Comparison of ENCODE assay signal across 18 cellular contexts in the genomic region with DNA sequence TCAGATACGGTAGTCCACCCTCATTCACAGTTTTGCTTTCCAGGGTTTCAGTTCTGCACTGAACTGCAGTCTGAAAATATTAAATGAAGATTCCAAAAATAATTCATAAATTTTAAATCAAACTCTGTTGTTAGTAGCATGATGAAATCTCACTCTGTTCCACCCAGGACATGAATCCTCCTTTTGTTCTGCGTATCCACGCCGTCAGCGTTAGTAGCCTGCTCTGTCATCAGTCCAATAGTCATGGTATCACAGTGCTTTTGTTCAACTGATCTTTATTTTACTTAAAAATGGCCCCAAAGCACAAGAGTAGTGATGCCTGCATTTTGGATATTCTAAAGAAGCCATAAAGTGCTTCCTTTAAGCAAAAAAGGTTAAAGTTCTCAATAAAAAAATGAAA. TPM values are rescaled to one million over a fixed set of nuclear protein-coding genes. Genes with fewer than 3 reads are reported as not detected.
DNase-seq lines count a peak whose midpoint lies in the region; ATAC-seq and TF ChIP-seq lines count a peak whose summit lies in the region.
"Had no signal": no experiment of that assay in that cellular context is flagged by ENCODE, and none has a peak within 500 bp of the region (broad histone marks: within the 10 kb centered on the region; RNA-seq: fewer than 3 reads in every experiment).

No MANE protein-coding gene starts in this region.

- CTCF ChIA-PET in activated CD8-positive, alpha-beta T cell treated with anti-CD3 and anti-CD28 coated beads for 36 hours (lab: Charles Lee), result no interaction called here

- H3K4me3 Mint-ChIP-seq in activated CD8-positive, alpha-beta T cell treated with anti-CD3 and anti-CD28 coated beads for 36 hours, result no peak overlapping the region
- H3K4me3 Mint-ChIP-seq: CD8-positive, alpha-beta memory T cell; GM23338 had no signal

- H3K4me3 ChIP-seq in KMS-11 (IDR thresholded peaks at IDR 0.05; ENCODE audit: insufficient read depth, low read depth, low read length) (peak overlapping the region; percentile 54), dorsolateral prefrontal cortex (peak overlapping the region in 29 of 59 donors; percentile 0 to 49 (median 25))
- H3K4me3 ChIP-seq: GM23338, HAP-1, SJCRH30 had no signal

- H3K79me2 ChIP-seq in KMS-11 (ENCODE audit: insufficient read depth, low read depth), result no peaks in the 10 kb centered on the region

- DNase-seq in dorsolateral prefrontal cortex (peak in 3 of 10 donors; percentile 5 to 45 (median 42)), midbrain (lab: John Stamatoyannopoulos, UW) (peak; percentile 60), NCI-H345 (lab: John Stamatoyannopoulos, UW) (no peak)
- DNase-seq in activated CD8-positive, alpha-beta T cell treated with anti-CD3 and anti-CD28 coated beads for 36 hours, result no peak
- DNase-seq: CD8-positive, alpha-beta memory T cell; IMR-90; NCI-H1105 treated with DMSO at 0.1 percent for 48 hours; NCI-H2029 treated with DMSO at 0.1 percent for 48 hours; NCI-H226; NCI-H524; OCI-M1; SJCRH30 had no signal

- no peak overlapping the region for H3K4me2 ChIP-seq in KMS-11
- H3K4me2 ChIP-seq: GM23338 had no signal

- peaks cover 6% of the 10 kb centered on the region; the same call in 1 of the 2 replicates for H3K36me3 ChIP-seq in KMS-11 (ENCODE audit: insufficient read depth)

- no peaks in the 10 kb centered on the region for H4K20me1 ChIP-seq in KMS-11 (ENCODE audit: insufficient read depth)

- H3K9me3 Mint-ChIP-seq in activated CD8-positive, alpha-beta T cell treated with anti-CD3 and anti-CD28 coated beads for 36 hours, result no peaks in the 10 kb centered on the region
- H3K9me3 Mint-ChIP-seq: CD8-positive, alpha-beta memory T cell; GM23338 had no signal

- intact Hi-C loops in dorsolateral prefrontal cortex (cut with DNase I), result no loop called here
- intact Hi-C loops in activated CD8-positive, alpha-beta T cell treated with anti-CD3 and anti-CD28 coated beads for 36 hours (cut with micrococcal nuclease), result no loop called here

- H3K27ac ChIP-seq in KMS-11 (no peak overlapping the region), dorsolateral prefrontal cortex (peak overlapping the region in 58 of 59 donors; percentile 43 to 96 (median 87))
- H3K27ac ChIP-seq: C4-2B, SJCRH30 had no signal

- ATAC-seq in GM19328 (IDR thresholded peaks at IDR 0.05; ENCODE audit: unreplicated experiment) (no peak), HG02759 (IDR thresholded peaks at IDR 0.05; ENCODE audit: unreplicated experiment) (no peak)
- ATAC-seq in activated CD8-positive, alpha-beta T cell treated with anti-CD3 and anti-CD28 coated beads for 36 hours, result no peak
- ATAC-seq: GM23338 had no signal

- H3K36me3 Mint-ChIP-seq in activated CD8-positive, alpha-beta T cell treated with anti-CD3 and anti-CD28 coated beads for 36 hours (ENCODE audit: low read depth), result peaks cover 54% of the 10 kb centered on the region

- no peak overlapping the region for H3K9ac ChIP-seq in KMS-11

- H3K4me1 ChIP-seq in KMS-11 (ENCODE audit: low read depth, poor library complexity, severe bottlenecking), result no peaks in the 10 kb centered on the region
- H3K4me1 ChIP-seq: HAP-1, SJCRH30 had no signal

- H3K27me3 ChIP-seq in KMS-11 (ENCODE audit: insufficient read depth, low read depth) (no peaks in the 10 kb centered on the region), dorsolateral prefrontal cortex (no peaks in the 10 kb centered on the region)
- H3K27me3 ChIP-seq: SJCRH30 had no signal

- no peak overlapping the region for H2AFZ ChIP-seq in KMS-11 (ENCODE audit: low read depth)
- H2AFZ ChIP-seq: GM23338 had no signal

- TF ChIP-seq CTCF in KMS-11 (conservative IDR thresholded peaks at IDR 0.05; ENCODE audit: low read depth, low read length) (no peak), dorsolateral prefrontal cortex (IDR thresholded peaks at IDR 0.05 in 54 of 56, conservative IDR thresholded peaks at IDR 0.05 in 2 of 56; ENCODE audit: low read depth in 1 of 56, partially characterized antibody in 56 of 56) (peak in 3 of 56 donors; percentile 14 to 17 (median 14))
- TF ChIP-seq CTCF in activated CD8-positive, alpha-beta T cell treated with anti-CD3 and anti-CD28 coated beads for 36 hours (IDR thresholded peaks at IDR 0.05), result no peak

- H3K27me3 Mint-ChIP-seq in activated CD8-positive, alpha-beta T cell treated with anti-CD3 and anti-CD28 coated beads for 36 hours, result no peaks in the 10 kb centered on the region
- H3K27me3 Mint-ChIP-seq: CD8-positive, alpha-beta memory T cell had no signal

- no peaks in the 10 kb centered on the region for H3K4me1 Mint-ChIP-seq in activated CD8-positive, alpha-beta T cell treated with anti-CD3 and anti-CD28 coated beads for 36 hours (ENCODE audit: low read depth)
- H3K4me1 Mint-ChIP-seq: CD8-positive, alpha-beta memory T cell; GM23338 had no signal

- no peak overlapping the region for H3K27ac Mint-ChIP-seq in activated CD8-positive, alpha-beta T cell treated with anti-CD3 and anti-CD28 coated beads for 36 hours
- H3K27ac Mint-ChIP-seq: GM23338 had no signal

- POLR2A ChIA-PET in activated CD8-positive, alpha-beta T cell treated with anti-CD3 and anti-CD28 coated beads for 36 hours (lab: Charles Lee), result no interaction called here

RNA-seq across cellular contexts. Expression of gene CHD1L, which starts 23.9 kb away (rescaled TPM):
- 10 to 100 TPM; 27.3 to 72.3 (median 39.1) TPM for total RNA-seq in dorsolateral prefrontal cortex
- total RNA-seq in activated CD8-positive, alpha-beta T cell treated with anti-CD3 and anti-CD28 coated beads for 36 hours, result 10 to 100 TPM; 80.5 to 81.1 TPM

RNA-seq across cellular contexts. Expression of gene FMO5, which starts 41.2 kb away (rescaled TPM):
- total RNA-seq in dorsolateral prefrontal cortex, result 10 to 100 TPM in 4 of 120 experiments, 1 to 10 TPM in 114, under 1 TPM in 2; 0.93 to 17.2 (median 3.4) TPM
- under 1 TPM in 1 of 2 experiments, not detected in 1; 0.16 TPM for total RNA-seq in activated CD8-positive, alpha-beta T cell treated with anti-CD3 and anti-CD28 coated beads for 36 hours
- total RNA-seq: SJCRH30 had no signal
